Comparison of ENCODE assay signal across 18 cellular contexts in the genomic region with DNA sequence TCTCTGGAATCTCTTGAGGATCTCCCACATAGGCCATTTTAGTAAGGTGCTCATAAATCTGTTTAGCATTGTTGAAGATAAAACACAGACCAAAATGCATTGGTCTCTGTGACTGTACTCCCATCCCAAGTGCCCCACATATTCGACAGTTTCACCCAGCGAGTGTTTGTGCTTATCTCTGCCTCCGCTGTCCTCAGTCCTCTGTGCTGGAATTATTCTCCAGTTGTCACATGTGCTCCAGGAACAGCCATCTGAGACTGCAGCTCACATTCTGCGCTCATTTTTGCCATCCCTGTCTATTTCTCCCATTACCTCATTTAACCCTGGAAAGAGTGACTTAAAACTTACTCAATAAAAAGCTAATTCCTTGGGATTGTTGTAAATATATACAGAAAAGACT. TPM values are rescaled to one million over a fixed set of nuclear protein-coding genes. Genes with fewer than 3 reads are reported as not detected.
DNase-seq lines count a peak whose midpoint lies in the region; ATAC-seq and TF ChIP-seq lines count a peak whose summit lies in the region.
"Had no signal": no experiment of that assay in that cellular context is flagged by ENCODE, and none has a peak within 500 bp of the region (broad histone marks: within the 10 kb centered on the region; RNA-seq: fewer than 3 reads in every experiment).

No MANE protein-coding gene starts in this region.

- no peaks in the 10 kb centered on the region for H3K4me1 Mint-ChIP-seq in GM23338
- H3K4me1 Mint-ChIP-seq in mesothelial cell of epicardium = peaks cover 39% of the 10 kb centered on the region
- peaks cover 63% of the 10 kb centered on the region for H3K4me1 Mint-ChIP-seq in neural progenitor cell

- H3K27me3 Mint-ChIP-seq in GM23338 (ENCODE audit: insufficient read depth, low read depth, poor library complexity) (no peaks in the 10 kb centered on the region), mesothelial cell of epicardium (ENCODE audit: low read depth) (peaks cover 14% of the 10 kb centered on the region), neural progenitor cell (ENCODE audit: insufficient read depth, low read depth) (peaks cover 2% of the 10 kb centered on the region)

- no peaks in the 10 kb centered on the region for H3K9me3 Mint-ChIP-seq in GM23338
- H3K9me3 Mint-ChIP-seq in mesothelial cell of epicardium = peaks cover 7% of the 10 kb centered on the region
- peaks cover 9% of the 10 kb centered on the region for H3K9me3 Mint-ChIP-seq in neural progenitor cell
- H3K9me3 Mint-ChIP-seq: CD4-positive, alpha-beta T cell; HFFc6 had no signal

- no peaks in the 10 kb centered on the region for H3K36me3 ChIP-seq in left ventricle myocardium inferior
- H3K36me3 ChIP-seq in GM23338 (ENCODE audit: insufficient read depth) = no peaks in the 10 kb centered on the region
- H3K36me3 ChIP-seq in neural progenitor cell = no peaks in the 10 kb centered on the region
- H3K36me3 ChIP-seq in sigmoid colon = no peaks in the 10 kb centered on the region

- H3K4me3 ChIP-seq in left ventricle myocardium inferior (no peak overlapping the region), GM23338 (no peak overlapping the region), neural progenitor cell (no peak overlapping the region), sigmoid colon (no peak overlapping the region)
- H3K4me3 ChIP-seq: A549 had no signal

- H3K4me3 Mint-ChIP-seq in GM23338 (no peak overlapping the region), mesothelial cell of epicardium (no peak overlapping the region), neural progenitor cell (no peak overlapping the region)
- H3K4me3 Mint-ChIP-seq: CD4-positive, alpha-beta T cell; HFFc6 had no signal

- no peak for TF ChIP-seq CTCF in left ventricle myocardium inferior (IDR thresholded peaks at IDR 0.05; ENCODE audit: borderline replicate concordance)
- no peak for TF ChIP-seq CTCF in GM23338 (conservative IDR thresholded peaks at IDR 0.05; ENCODE audit: low read depth in 2 of 2)
- TF ChIP-seq CTCF in mesothelial cell of epicardium (IDR thresholded peaks at IDR 0.05; ENCODE audit: unreplicated experiment) = no peak
- no peak for TF ChIP-seq CTCF in neural progenitor cell (IDR thresholded peaks at IDR 0.05)
- no peak for TF ChIP-seq CTCF in sigmoid colon (IDR thresholded peaks at IDR 0.05)

- H3K4me1 ChIP-seq in left ventricle myocardium inferior (peaks cover 4% of the 10 kb centered on the region), GM23338 (ENCODE audit: insufficient read depth) (no peaks in the 10 kb centered on the region), neural progenitor cell (peaks cover 10% of the 10 kb centered on the region), sigmoid colon (peaks cover 0 to 9% (median 0%) of the 10 kb centered on the region in 4 donors)
- H3K4me1 ChIP-seq: A549, Caco-2 had no signal

- H3K79me2 ChIP-seq in GM23338 (replicated peaks; ENCODE audit: insufficient read depth) (no peaks in the 10 kb centered on the region), neural progenitor cell (ENCODE audit: low read depth) (no peaks in the 10 kb centered on the region)

- TF ChIP-seq POLR2A in sigmoid colon (IDR thresholded peaks at IDR 0.05) = no peak

- H3K27ac ChIP-seq in left ventricle myocardium inferior (replicated peaks) (no peak overlapping the region), GM23338 (ENCODE audit: low read depth) (no peak overlapping the region), neural progenitor cell (no peak overlapping the region), sigmoid colon (no peak overlapping the region)
- H3K27ac ChIP-seq: 22Rv1, A549, C4-2B had no signal

- H3K36me3 Mint-ChIP-seq in GM23338 (ENCODE audit: low read depth) (no peaks in the 10 kb centered on the region), mesothelial cell of epicardium (peaks cover 2% of the 10 kb centered on the region), neural progenitor cell (peaks cover 3% of the 10 kb centered on the region)

- H2AFZ ChIP-seq in GM23338 = peak overlapping the region; percentile 61; the same call in 1 of the 2 replicates
- H2AFZ ChIP-seq in neural progenitor cell (replicated peaks) = no peak overlapping the region

- H3K4me2 ChIP-seq in GM23338 (no peak overlapping the region), neural progenitor cell (no peak overlapping the region)
- H3K4me2 ChIP-seq: A549 had no signal

- H3F3A ChIP-seq in GM23338 (replicated peaks; ENCODE audit: low read depth) (no peaks in the 10 kb centered on the region), neural progenitor cell (ENCODE audit: low read depth) (no peaks in the 10 kb centered on the region)

- WGBS in sigmoid colon, 2 donors = 83 to 89% methylated on average over 4 of the region's 4 CpGs

- TF ChIP-seq EP300 in sigmoid colon (IDR thresholded peaks at IDR 0.05) = no peak

- no peak overlapping the region for H3K9ac ChIP-seq in neural progenitor cell

- H3K9me3 ChIP-seq in left ventricle myocardium inferior (replicated peaks) = no peaks in the 10 kb centered on the region
- no peaks in the 10 kb centered on the region for H3K9me3 ChIP-seq in neural progenitor cell (ENCODE audit: low read depth)
- no peaks in the 10 kb centered on the region for H3K9me3 ChIP-seq in sigmoid colon
- H3K9me3 ChIP-seq: A549, Caco-2 had no signal

- no peaks in the 10 kb centered on the region for H3K9me2 ChIP-seq in GM23338 (ENCODE audit: insufficient read depth)

- H4K20me1 ChIP-seq in GM23338 (replicated peaks; ENCODE audit: insufficient read depth) (no peaks in the 10 kb centered on the region), neural progenitor cell (ENCODE audit: low read depth) (no peaks in the 10 kb centered on the region)

- H3K27ac Mint-ChIP-seq in GM23338 (no peak overlapping the region; the same call in 1 of the 2 replicates), mesothelial cell of epicardium (peak overlapping the region; percentile 5), neural progenitor cell (peak overlapping the region; percentile 42)
- H3K27ac Mint-ChIP-seq: CD4-positive, alpha-beta T cell; HFFc6 had no signal

- DNase-seq in Right ventricle myocardium superior (no peak), left ventricle myocardium inferior (no peak), GM23338 (ENCODE audit: low spot score) (no peak), mesothelial cell of epicardium (ENCODE audit: low spot score in 2 of 2, unreplicated experiment in 2 of 2) (no peak), neural progenitor cell (ENCODE audit: low spot score) (no peak), sigmoid colon (no peak)
- DNase-seq: AML-193; Caco-2; CD4-positive, alpha-beta T cell; GOT3; H7; HFFc6 had no signal

- ATAC-seq in Right ventricle myocardium superior (ENCODE audit: poor library complexity) (peak; percentile 38), GM23338 (no peak), GM21825 (IDR thresholded peaks at IDR 0.05; ENCODE audit: unreplicated experiment) (no peak)
- ATAC-seq: A549, HCT116 had no signal

- H3K27me3 ChIP-seq in left ventricle myocardium inferior (ENCODE audit: low read depth) = peaks cover 33% of the 10 kb centered on the region
- no peaks in the 10 kb centered on the region for H3K27me3 ChIP-seq in GM23338 (ENCODE audit: insufficient read depth)
- no peaks in the 10 kb centered on the region for H3K27me3 ChIP-seq in neural progenitor cell
- H3K27me3 ChIP-seq in sigmoid colon = no peaks in the 10 kb centered on the region

- intact Hi-C loops in Right ventricle myocardium superior (cut with DNase I) (no loop called here), left ventricle myocardium inferior (cut with micrococcal nuclease) (no loop called here), sigmoid colon (cut with DNase I) (no loop called here)

TF ChIP-seq in GM23338, 12 proteins besides CTCF, POLR2A, EP300 and RAD21 (continues in another document):
- TF ChIP-seq POLR2AphosphoS5 (IDR thresholded peaks at IDR 0.05; ENCODE audit: low read depth) (no peak), ZNF114 (CRISPR knock-in tag; IDR thresholded peaks at IDR 0.05) (no peak), EZH2 (IDR thresholded peaks at IDR 0.05; ENCODE audit: low read depth, unreplicated experiment) (no peak), CREB1 (CRISPR knock-in tag; IDR thresholded peaks at IDR 0.05; ENCODE audit: low read depth) (no peak), ZNF331 (CRISPR knock-in tag; IDR thresholded peaks at IDR 0.05; ENCODE audit: low read depth) (no peak)

RNA-seq across cellular contexts. Expression of a gene that starts 27.6 kb away (rescaled TPM):
- not detected for total RNA-seq in Right ventricle myocardium superior
- total RNA-seq in left ventricle myocardium inferior = not detected
- 6.3 and 7.6 TPM in 2 replicates for total RNA-seq in GM23338 (2014; rRNA removed; shearing (Covaris generic))
- polyA plus RNA-seq in GM23338 (2016; fragmentation: Nextera tagmentation; extraction: Ambion mirVana) = 0.21 and 0.42 TPM in 2 replicates
- total RNA-seq in mesothelial cell of epicardium = 4.1 to 5.1 TPM (median 4.8 TPM) in 3 replicates
- 0.43 and 0.71 TPM in 2 replicates for total RNA-seq in neural progenitor cell (ENCODE audit: low replicate concordance)
- total RNA-seq in sigmoid colon = 10 to 100 TPM; 13.6 to 24.1 (median 17.2) TPM
- under 1 TPM; under 0.01 to 0.61 (median under 0.01) TPM for polyA plus RNA-seq in sigmoid colon
- total RNA-seq: Caco-2, HFFc6 had no signal
- polyA plus RNA-seq: BJ had no signal

RNA-seq across cellular contexts. Expression of a gene that starts 31.0 kb away (rescaled TPM):
- total RNA-seq in Right ventricle myocardium superior = 35.9 TPM
- 37.8 TPM for total RNA-seq in left ventricle myocardium inferior
- 74.2 and 82.7 TPM in 2 replicates for total RNA-seq in GM23338 (2014; rRNA removed; shearing (Covaris generic))
- polyA plus RNA-seq in GM23338 (2016; fragmentation: Nextera tagmentation; extraction: Ambion mirVana) = 73.3 and 77.3 TPM in 2 replicates
- total RNA-seq in mesothelial cell of epicardium = 81.7 to 88.6 TPM (median 88.3 TPM) in 3 replicates
- 66.6 and 92.7 TPM in 2 replicates for total RNA-seq in neural progenitor cell (ENCODE audit: low replicate concordance)
- 10 to 100 TPM; 41.3 to 73.1 (median 44.8) TPM for total RNA-seq in sigmoid colon
- polyA plus RNA-seq in sigmoid colon = 10 to 100 TPM; 24.7 to 40.7 (median 34.8) TPM

RNA-seq across cellular contexts. Expression of a gene that starts 43.6 kb away (rescaled TPM):
- total RNA-seq in Right ventricle myocardium superior (0.51 TPM), left ventricle myocardium inferior (not detected), mesothelial cell of epicardium (0.31 to 0.93 TPM (median 0.64 TPM) in 3 replicates), neural progenitor cell (ENCODE audit: low replicate concordance) (0.56 TPM in 1 of 2 replicates, not detected in the other), sigmoid colon (not detected)
- total RNA-seq in GM23338 (2014; rRNA removed; shearing (Covaris generic)) = not detected in 2 replicates
- polyA plus RNA-seq in GM23338 (2016; fragmentation: Nextera tagmentation; extraction: Ambion mirVana) (not detected in 2 replicates), sigmoid colon (under 1 TPM in 1 of 3 donors, not detected in 2; 0.67 TPM)
- total RNA-seq: CD4-positive, alpha-beta T cell; H7; HFFc6 had no signal
- polyA plus RNA-seq: BJ had no signal
